20 cellular contexts compared by ENCODE assay signal in the genomic region with DNA sequence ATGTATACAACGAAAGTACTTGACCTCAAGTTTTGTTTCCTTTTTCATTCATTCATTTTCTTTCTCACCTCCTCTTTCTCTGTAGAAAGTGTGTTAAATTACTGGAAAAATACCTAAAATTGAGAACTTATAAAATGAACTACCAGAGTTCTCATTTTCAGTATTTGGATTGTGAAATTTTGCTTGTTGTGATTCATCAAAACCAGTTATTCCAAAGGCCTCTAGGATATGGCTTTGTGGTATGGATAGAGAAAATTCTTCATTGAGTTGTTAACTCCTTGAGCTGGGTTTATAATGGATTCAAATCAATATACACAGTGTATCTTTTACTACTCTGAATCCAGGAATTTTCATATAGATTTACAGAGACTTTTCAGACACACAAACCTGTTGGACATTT.
DNase-seq lines count a peak whose midpoint lies in the region; FAIRE-seq and TF ChIP-seq lines count a peak whose summit lies in the region.
"Had no signal": no experiment of that assay in that cellular context is flagged by ENCODE, and none has a peak within 500 bp of the region (broad histone marks: within the 10 kb centered on the region; RNA-seq: fewer than 3 reads in every experiment).

No MANE protein-coding gene starts in this region.

- WGBS in testis, 2 donors, result 79 to 80% methylated on average over 1 of the region's 1 CpG

- H3K27ac ChIP-seq in testis, result no peak overlapping the region

- TF ChIP-seq CTCF in fibroblast of villous mesenchyme (IDR thresholded peaks at IDR 0.05; ENCODE audit: insufficient read depth, low read depth, low read length) (no peak), testis (IDR thresholded peaks at IDR 0.05) (no peak)

- H3K4me3 ChIP-seq in fibroblast of villous mesenchyme (ENCODE audit: low read depth, low read length) (no peak overlapping the region), testis (no peak overlapping the region)

- H3K4me1 ChIP-seq in testis, result no peaks in the 10 kb centered on the region

- H3K27me3 ChIP-seq in testis, result no peaks in the 10 kb centered on the region

- H3K9me3 ChIP-seq in testis, result no peaks in the 10 kb centered on the region

- DNase-seq in AG08395 (ENCODE audit: low spot score) (peak; percentile 14), HCEC 1CT (peak; percentile 16), amniotic epithelial cell (ENCODE audit: low read depth) (peak; percentile 61), fibroblast of villous mesenchyme (ENCODE audit: low read depth) (peak; percentile 7), RCC 7860 (ENCODE audit: low spot score) (no peak), testis (no peak), NCI-H1105 treated with DMSO at 0.1 percent for 48 hours (lab: John Stamatoyannopoulos, UW) (no peak)
- DNase-seq in activated CD4-positive, alpha-beta T cell treated with anti-CD3 and anti-CD28 coated beads, Interleukin-2, amount 50 U/mL, for 48 hours, result no peak
- DNase-seq: AML-193; CD4-positive, CD25-positive, alpha-beta regulatory T cell; DMS53; Karpas-422; NCI-H1436; NCI-H226; NCI-H526; NK-92 treated with Interleukin-12 subunit alpha and Interleukin-12 subunit beta, amount 100 ng/mL, for 24 hours; Right ventricle myocardium superior had no signal

- TF ChIP-seq POLR2A in testis (IDR thresholded peaks at IDR 0.05), result no peak

- no peaks in the 10 kb centered on the region for H3K36me3 ChIP-seq in testis (ENCODE audit: low read depth, missing control alignments)

- no peak for FAIRE-seq in RCC 7860 (lab: Jason Lieb, UNC)
- FAIRE-seq: A204.1, G401.6, GM12892 had no signal

- intact Hi-C loops in testis (cut with DNase I; ENCODE audit: low total_unique reads), result no loop called here

Comparison
In these comparisons a context has a peak if more than half of its experiments do, and no peak if none do; other contexts are left out.
1. DNase-seq: peak in AG08395 (single experiment), HCEC 1CT (single experiment), amniotic epithelial cell (single experiment) and fibroblast of villous mesenchyme (single experiment); none in activated CD4-positive, alpha-beta T cell treated with anti-CD3 and anti-CD28 coated beads, Interleukin-2, amount 50 U/mL, for 48 hours (0 of 2), RCC 7860 (single experiment), testis (single experiment) and NCI-H1105 treated with DMSO at 0.1 percent for 48 hours (single experiment).